In genomic region chr10:132918264-132918616, GRCh38 we compare ENCODE assay signal across 18 cellular contexts. TPM values are rescaled to one million over a fixed set of nuclear protein-coding genes. Genes with fewer than 3 reads are reported as not detected.
DNase-seq lines count a peak whose midpoint lies in the region; ATAC-seq, FAIRE-seq and TF ChIP-seq lines count a peak whose summit lies in the region.
"Had no signal": no experiment of that assay in that cellular context is flagged by ENCODE, and none has a peak within 500 bp of the region (broad histone marks: within the 10 kb centered on the region; RNA-seq: fewer than 3 reads in every experiment).

No MANE protein-coding gene starts in this region.

- H3K9me3 ChIP-seq in RWPE2 (ENCODE audit: severe bottlenecking) (no peaks in the 10 kb centered on the region), sigmoid colon (no peaks in the 10 kb centered on the region), small intestine (ENCODE audit: control insufficient read depth, low read depth) (no peaks in the 10 kb centered on the region)
- H3K9me3 ChIP-seq: Caco-2 had no signal

- WGBS in sigmoid colon, 2 donors: 84 to 94% methylated on average over 19 of the region's 19 CpGs
- WGBS in small intestine, 3 donors: 85 to 93% (median 89%) methylated on average over 19 of the region's 19 CpGs

- FAIRE-seq in small intestine (lab: Jason Lieb, UNC): no peak
- FAIRE-seq: G401.6, GM12892, H54 had no signal

- no peak for TF ChIP-seq EP300 in sigmoid colon (IDR thresholded peaks at IDR 0.05)

- H3K27me3 Mint-ChIP-seq in natural killer cell treated with Interleukin-12 subunit alpha and Interleukin-12 subunit beta and Interleukin-15 and Interleukin-18, amount 100 ng/mL, for 72 hours: no peaks in the 10 kb centered on the region
- H3K27me3 Mint-ChIP-seq in natural killer cell (ENCODE audit: low read depth in 2 of 2): no peaks in the 10 kb centered on the region
- H3K27me3 Mint-ChIP-seq: CD4-positive, CD25-positive, alpha-beta regulatory T cell had no signal

- no peaks in the 10 kb centered on the region for H3K4me1 Mint-ChIP-seq in natural killer cell treated with Interleukin-12 subunit alpha and Interleukin-12 subunit beta and Interleukin-15 and Interleukin-18, amount 100 ng/mL, for 72 hours (ENCODE audit: low read depth in 2 of 2)
- H3K4me1 Mint-ChIP-seq in natural killer cell: no peaks in the 10 kb centered on the region
- H3K4me1 Mint-ChIP-seq: CD4-positive, CD25-positive, alpha-beta regulatory T cell had no signal

- TF ChIP-seq CTCF in natural killer cell (IDR thresholded peaks at IDR 0.05) (no peak), RWPE2 (IDR thresholded peaks at IDR 0.05; ENCODE audit: poor library complexity, severe bottlenecking) (no peak), sigmoid colon (IDR thresholded peaks at IDR 0.05) (no peak)

- intact Hi-C loops in natural killer cell (cut with micrococcal nuclease): no loop called here
- intact Hi-C loops in sigmoid colon (cut with DNase I): no loop called here

- H3K36me3 Mint-ChIP-seq in natural killer cell treated with Interleukin-12 subunit alpha and Interleukin-12 subunit beta and Interleukin-15 and Interleukin-18, amount 100 ng/mL, for 72 hours: no peaks in the 10 kb centered on the region
- H3K36me3 Mint-ChIP-seq in natural killer cell: no peaks in the 10 kb centered on the region
- H3K36me3 Mint-ChIP-seq: CD4-positive, CD25-positive, alpha-beta regulatory T cell; CD8-positive, alpha-beta T cell had no signal

- no peaks in the 10 kb centered on the region for H3K9me3 Mint-ChIP-seq in natural killer cell treated with Interleukin-12 subunit alpha and Interleukin-12 subunit beta and Interleukin-15 and Interleukin-18, amount 100 ng/mL, for 72 hours
- H3K9me3 Mint-ChIP-seq in natural killer cell: no peaks in the 10 kb centered on the region
- H3K9me3 Mint-ChIP-seq: CD4-positive, CD25-positive, alpha-beta regulatory T cell; CD8-positive, alpha-beta T cell had no signal

- no peak for ATAC-seq in natural killer cell treated with Interleukin-12 subunit alpha and Interleukin-12 subunit beta and Interleukin-15 and Interleukin-18, amount 100 ng/mL, for 72 hours
- ATAC-seq in natural killer cell: no peak
- no peak for ATAC-seq in RWPE2 (ENCODE audit: low read depth)
- ATAC-seq: CD8-positive, alpha-beta T cell had no signal

- DNase-seq in natural killer cell treated with Interleukin-12 subunit alpha and Interleukin-12 subunit beta and Interleukin-15 and Interleukin-18, amount 100 ng/mL, for 72 hours (ENCODE audit: low spot score): peak; percentile 54
- DNase-seq in natural killer cell (no peak), RWPE2 (ENCODE audit: low spot score) (peak; percentile 26), sigmoid colon (peak; percentile 27), NCI-H1048 (lab: John Stamatoyannopoulos, UW) (no peak), cerebellar nuclear complex (lab: John Stamatoyannopoulos, UW) (no peak), small intestine (no peak)
- DNase-seq: CD4-positive, CD25-positive, alpha-beta regulatory T cell; CD8-positive, alpha-beta T cell; DMS153; DND-41; GOT3; HCEC 1CT had no signal

- H3K4me3 ChIP-seq in RWPE2 (ENCODE audit: severe bottlenecking) (no peak overlapping the region), sigmoid colon (no peak overlapping the region), small intestine (ENCODE audit: low read depth in 1 of 2, low read length in 2 of 2) (no peak overlapping the region)

- H3K36me3 ChIP-seq in RWPE2 (ENCODE audit: low read depth) (no peaks in the 10 kb centered on the region), sigmoid colon (no peaks in the 10 kb centered on the region), small intestine (ENCODE audit: control insufficient read depth in 2 of 2, insufficient read depth in 2 of 2, low read length in 2 of 2) (no peaks in the 10 kb centered on the region)

- H3K27ac Mint-ChIP-seq in natural killer cell treated with Interleukin-12 subunit alpha and Interleukin-12 subunit beta and Interleukin-15 and Interleukin-18, amount 100 ng/mL, for 72 hours: no peak overlapping the region
- no peak overlapping the region for H3K27ac Mint-ChIP-seq in natural killer cell
- H3K27ac Mint-ChIP-seq: CD4-positive, CD25-positive, alpha-beta regulatory T cell; CD8-positive, alpha-beta T cell had no signal

- no peak overlapping the region for H3K4me3 Mint-ChIP-seq in natural killer cell treated with Interleukin-12 subunit alpha and Interleukin-12 subunit beta and Interleukin-15 and Interleukin-18, amount 100 ng/mL, for 72 hours
- no peak overlapping the region for H3K4me3 Mint-ChIP-seq in natural killer cell
- H3K4me3 Mint-ChIP-seq: CD4-positive, CD25-positive, alpha-beta regulatory T cell; CD8-positive, alpha-beta T cell had no signal

- H3K4me1 ChIP-seq in RWPE2 (ENCODE audit: insufficient read depth, poor library complexity, severe bottlenecking) (no peaks in the 10 kb centered on the region), sigmoid colon (no peaks in the 10 kb centered on the region), small intestine (ENCODE audit: control insufficient read depth in 2 of 2, insufficient read depth in 1 of 2, low read depth in 1 of 2, low read length in 1 of 2) (no peaks in the 10 kb centered on the region)

- TF ChIP-seq POLR2A in sigmoid colon (IDR thresholded peaks at IDR 0.05): no peak

- no peak overlapping the region for H3K27ac ChIP-seq in RWPE2 (ENCODE audit: poor library complexity, severe bottlenecking)
- H3K27ac ChIP-seq in sigmoid colon: no peak overlapping the region
- no peak overlapping the region for H3K27ac ChIP-seq in small intestine (ENCODE audit: low read depth in 1 of 2, low read length in 1 of 2)
- H3K27ac ChIP-seq: C4-2B had no signal

- no peaks in the 10 kb centered on the region for H3K27me3 ChIP-seq in RWPE2 (ENCODE audit: insufficient read depth, poor library complexity, severe bottlenecking)
- H3K27me3 ChIP-seq in sigmoid colon: peaks cover 0 to 9% (median 0%) of the 10 kb centered on the region in 3 donors
- no peaks in the 10 kb centered on the region for H3K27me3 ChIP-seq in small intestine (ENCODE audit: control insufficient read depth in 2 of 2, insufficient read depth in 2 of 2, low read length in 2 of 2)

RNA-seq across cellular contexts. Expression of gene CFAP46, which starts 24.1 kb away (rescaled TPM):
- under 1 TPM in 1 of 2 donors, not detected in 1; 0.19 TPM for total RNA-seq in natural killer cell treated with Interleukin-12 subunit alpha and Interleukin-12 subunit beta and Interleukin-15 and Interleukin-18, amount 100 ng/mL, for 72 hours
- under 1 TPM in 1 of 3 donors, not detected in 2; 0.35 TPM for total RNA-seq in natural killer cell
- 1 to 10 TPM in 1 of 4 donors, under 1 TPM in 2, not detected in 1; 0.36 to 1.7 (median 0.41) TPM for total RNA-seq in sigmoid colon
- polyA plus RNA-seq in sigmoid colon: under 1 TPM in 1 of 3 donors, not detected in 2; 0.10 TPM
- polyA plus RNA-seq in small intestine: under 1 TPM in 1 of 3 donors, not detected in 2; 0.27 TPM
- total RNA-seq: Caco-2; CD4-positive, CD25-positive, alpha-beta regulatory T cell; CD8-positive, alpha-beta T cell had no signal
- polyA plus RNA-seq: CD4-positive, CD25-positive, alpha-beta regulatory T cell had no signal

Comparison
In these comparisons a context has a peak if more than half of its experiments do, and no peak if none do; other contexts are left out.
1. DNase-seq: peak in natural killer cell treated with Interleukin-12 subunit alpha and Interleukin-12 subunit beta and Interleukin-15 and Interleukin-18, amount 100 ng/mL, for 72 hours (single experiment), RWPE2 (single experiment) and sigmoid colon (single experiment); none in natural killer cell (single experiment), NCI-H1048 (single experiment), cerebellar nuclear complex (0 of 2) and small intestine (single experiment).